In genomic region chr3:98778852-98779379, GRCh38 we compare ENCODE assay signal across 9 cellular contexts. TPM values are rescaled to one million over a fixed set of nuclear protein-coding genes. Genes with fewer than 3 reads are reported as not detected.
A peak's percentile ranks its signal among the peaks of the same experiment; 100 is the strongest.
DNase-seq lines count a peak whose midpoint lies in the region; ATAC-seq and TF ChIP-seq lines count a peak whose summit lies in the region.
"Had no signal": no experiment of that assay in that cellular context is flagged by ENCODE, and none has a peak within 500 bp of the region (broad histone marks: within the 10 kb centered on the region; RNA-seq: fewer than 3 reads in every experiment).

No MANE protein-coding gene starts in this region.

- H3K23ac ChIP-seq in trophoblast cell (ENCODE audit: low read length), result no peak overlapping the region

- H4K91ac ChIP-seq in trophoblast cell (ENCODE audit: low read depth, low read length), result no peak overlapping the region

- POLR2A ChIA-PET in activated CD4-positive, alpha-beta memory T cell treated with anti-CD3 and anti-CD28 coated beads for 36 hours (lab: Charles Lee), result no interaction called here

- no peak overlapping the region for H3K4me3 Mint-ChIP-seq in activated CD4-positive, alpha-beta memory T cell treated with anti-CD3 and anti-CD28 coated beads for 36 hours

- no peak overlapping the region for H2AFZ ChIP-seq in trophoblast cell (ENCODE audit: insufficient read depth, low read length, poor library complexity)

- no peak overlapping the region for H3K14ac ChIP-seq in trophoblast cell (ENCODE audit: low read length)

- H2AK5ac ChIP-seq in trophoblast cell (ENCODE audit: low read length), result no peak overlapping the region

- DNase-seq in EH (ENCODE audit: low read depth) (peak; percentile 81), NOMO-1 treated with DMSO at 0.1 percent for 48 hours (lab: John Stamatoyannopoulos, UW; ENCODE audit: unreplicated experiment) (peak; percentile 63), esophagus muscularis mucosa (ENCODE audit: extremely low spot score) (no peak), trophoblast cell (peak; percentile 68 to 82), NCI-H446 (lab: John Stamatoyannopoulos, UW) (no peak), SHP77 treated with DMSO at 0.1 percent for 48 hours (lab: John Stamatoyannopoulos, UW) (no peak)
- DNase-seq in activated CD4-positive, alpha-beta memory T cell treated with anti-CD3 and anti-CD28 coated beads for 36 hours, result no peak
- DNase-seq: stimulated activated naive CD4-positive, alpha-beta T cell had no signal

- no peaks in the 10 kb centered on the region for H3K79me1 ChIP-seq in trophoblast cell (ENCODE audit: low read length)

- no peak overlapping the region for H4K8ac ChIP-seq in trophoblast cell (ENCODE audit: low read depth, low read length)

- no peak overlapping the region for H3K18ac ChIP-seq in trophoblast cell (ENCODE audit: low read length)

- TF ChIP-seq POLR2A in esophagus muscularis mucosa (IDR thresholded peaks at IDR 0.05; ENCODE audit: low read depth), result no peak

- peaks cover 0 to 20% (median 0%) of the 10 kb centered on the region in 4 donors for H3K36me3 ChIP-seq in esophagus muscularis mucosa
- H3K36me3 ChIP-seq in trophoblast cell (ENCODE audit: control insufficient read depth in 1 of 2, insufficient read depth in 2 of 2, low read length in 2 of 2), result peaks cover 0 to 2% of the 10 kb centered on the region in 2 experiments

- no peaks in the 10 kb centered on the region for H3K9me3 Mint-ChIP-seq in activated CD4-positive, alpha-beta memory T cell treated with anti-CD3 and anti-CD28 coated beads for 36 hours

- H3K4me1 ChIP-seq in esophagus muscularis mucosa, result peaks cover 23 to 38% (median 32%) of the 10 kb centered on the region in 4 donors
- H3K4me1 ChIP-seq in trophoblast cell (ENCODE audit: control insufficient read depth in 1 of 2, insufficient read depth in 2 of 2, low read length in 2 of 2), result peaks cover 7 to 9% of the 10 kb centered on the region in 2 experiments

- TF ChIP-seq CTCF in esophagus muscularis mucosa (IDR thresholded peaks at IDR 0.05), result no peak

- H3K27me3 ChIP-seq in esophagus muscularis mucosa, result no peaks in the 10 kb centered on the region
- no peaks in the 10 kb centered on the region for H3K27me3 ChIP-seq in trophoblast cell (ENCODE audit: insufficient read depth, low read length)

- no peak overlapping the region for H2BK12ac ChIP-seq in trophoblast cell (ENCODE audit: low read length)

- H3K79me2 ChIP-seq in trophoblast cell (ENCODE audit: control insufficient read depth, insufficient read depth, low read length, poor library complexity), result no peaks in the 10 kb centered on the region

- no peaks in the 10 kb centered on the region for H3K36me3 Mint-ChIP-seq in activated CD4-positive, alpha-beta memory T cell treated with anti-CD3 and anti-CD28 coated beads for 36 hours

- no peak for TF ChIP-seq EP300 in esophagus muscularis mucosa (IDR thresholded peaks at IDR 0.05)

- intact Hi-C loops in esophagus muscularis mucosa (cut with DNase I), result no loop called here
- intact Hi-C loops in activated CD4-positive, alpha-beta memory T cell treated with anti-CD3 and anti-CD28 coated beads for 36 hours (cut with micrococcal nuclease), result no loop called here

- no peak overlapping the region for H2BK5ac ChIP-seq in trophoblast cell (ENCODE audit: low read depth, low read length, poor library complexity)

- H3K27ac Mint-ChIP-seq in activated CD4-positive, alpha-beta memory T cell treated with anti-CD3 and anti-CD28 coated beads for 36 hours, result no peak overlapping the region

- 61% methylated on average over 5 of the region's 5 CpGs for WGBS in esophagus muscularis mucosa
- WGBS in trophoblast cell (ENCODE audit: extremely low coverage, insufficient coverage, insufficient read length), result no CpG with 5 or more reads among the region's 5 CpGs

- H3K4me3 ChIP-seq in esophagus muscularis mucosa (no peak overlapping the region), trophoblast cell (ENCODE audit: low read depth, low read length) (no peak overlapping the region)

- H3K27ac ChIP-seq in esophagus muscularis mucosa (replicated peaks in 1 of 4), result peak overlapping the region; percentile 13 to 43 (median 36)
- no peak overlapping the region for H3K27ac ChIP-seq in trophoblast cell (ENCODE audit: low read depth, low read length)

- H3K9ac ChIP-seq in trophoblast cell (ENCODE audit: low read length), result no peak overlapping the region

- no peaks in the 10 kb centered on the region for H3K9me3 ChIP-seq in esophagus muscularis mucosa
- no peaks in the 10 kb centered on the region for H3K9me3 ChIP-seq in trophoblast cell (ENCODE audit: insufficient read depth, low read depth, low read length)

- no peak overlapping the region for H3K4ac ChIP-seq in trophoblast cell (ENCODE audit: low read depth, low read length)

- H2BK120ac ChIP-seq in trophoblast cell (ENCODE audit: insufficient read depth, low read length, poor library complexity), result no peak overlapping the region

- no peak for ATAC-seq in HG02678 (IDR thresholded peaks at IDR 0.05; ENCODE audit: unreplicated experiment)

- CTCF ChIA-PET in activated CD4-positive, alpha-beta memory T cell treated with anti-CD3 and anti-CD28 coated beads for 36 hours (lab: Charles Lee), result no interaction called here

- H3K4me1 Mint-ChIP-seq in activated CD4-positive, alpha-beta memory T cell treated with anti-CD3 and anti-CD28 coated beads for 36 hours (ENCODE audit: low read depth), result no peaks in the 10 kb centered on the region

- H3K27me3 Mint-ChIP-seq in activated CD4-positive, alpha-beta memory T cell treated with anti-CD3 and anti-CD28 coated beads for 36 hours, result peaks cover 15% of the 10 kb centered on the region

- H4K12ac ChIP-seq in trophoblast cell (ENCODE audit: low read depth, low read length), result no peak overlapping the region

- H3K4me2 ChIP-seq in trophoblast cell (ENCODE audit: low read length), result no peak overlapping the region

RNA-seq across cellular contexts. Expression of gene ST3GAL6, which starts 15.8 kb away (rescaled TPM):
- total RNA-seq in esophagus muscularis mucosa, result 10 to 100 TPM in 1 of 4 donors, 1 to 10 TPM in 3; 3.3 to 10.8 (median 4.6) TPM
- polyA plus RNA-seq in trophoblast cell (2013), result 8.0 and 8.2 TPM in 2 replicates
- not detected for total RNA-seq in activated CD4-positive, alpha-beta memory T cell treated with anti-CD3 and anti-CD28 coated beads for 36 hours

Comparison
In these comparisons a context has a peak if more than half of its experiments do, and no peak if none do; other contexts are left out.
1. DNase-seq: peak in EH (single experiment), NOMO-1 treated with DMSO at 0.1 percent for 48 hours (single experiment) and trophoblast cell (2 of 2); none in esophagus muscularis mucosa (single experiment), NCI-H446 (0 of 2), activated CD4-positive, alpha-beta memory T cell treated with anti-CD3 and anti-CD28 coated beads for 36 hours (single experiment) and SHP77 treated with DMSO at 0.1 percent for 48 hours (single experiment).